In the genomic region with DNA sequence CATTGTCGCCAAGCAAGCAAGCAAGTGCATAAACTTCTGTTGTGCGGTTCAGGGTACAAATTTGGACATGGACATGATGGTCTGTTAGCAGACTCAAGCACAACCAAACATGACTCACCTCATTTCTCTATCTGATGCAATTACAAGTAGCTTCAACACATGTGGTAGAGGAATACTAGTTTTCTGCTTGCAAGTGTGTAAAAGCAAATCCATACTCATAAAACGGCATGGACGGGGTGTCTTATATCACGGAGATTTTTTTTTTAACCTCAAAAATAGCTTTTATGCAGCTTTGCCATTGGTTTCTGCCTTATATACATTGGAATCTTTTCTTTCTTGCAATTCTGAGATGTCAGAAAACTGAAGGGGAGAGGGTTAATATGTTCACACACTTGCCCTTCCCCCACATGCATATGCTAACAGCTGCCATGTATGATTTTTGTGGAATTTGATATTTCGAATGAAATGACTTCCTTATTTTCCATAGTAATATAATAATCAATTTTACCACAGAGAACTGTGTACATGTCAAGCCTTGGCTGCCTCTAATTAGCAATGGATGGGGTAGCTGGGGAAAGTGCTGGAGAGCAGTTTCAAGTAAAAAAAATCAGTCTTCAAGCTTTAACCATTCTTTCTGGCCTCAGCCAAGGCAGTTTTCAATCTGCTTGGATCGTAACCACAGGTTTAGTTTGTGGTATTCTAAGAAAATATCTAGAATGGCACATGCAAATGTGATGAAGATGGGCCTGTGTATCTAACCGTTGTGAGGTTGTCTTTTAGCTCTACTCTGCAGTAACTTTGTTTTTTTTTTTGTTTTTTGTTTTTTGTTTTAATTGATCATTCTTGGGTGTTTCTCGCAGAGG, we compare ENCODE assay signal across 9 cellular contexts.
DNase-seq lines count a peak whose midpoint lies in the region; ATAC-seq and TF ChIP-seq lines count a peak whose summit lies in the region.
"Had no signal": no experiment of that assay in that cellular context is flagged by ENCODE, and none has a peak within 500 bp of the region (broad histone marks: within the 10 kb centered on the region; RNA-seq: fewer than 3 reads in every experiment).

No MANE protein-coding gene starts in this region.

- no peaks in the 10 kb centered on the region for H3K27me3 ChIP-seq in psoas muscle (ENCODE audit: insufficient read depth in 3 of 3, low read length in 2 of 3)

- 78 to 87% (median 81%) methylated on average over 9 of the region's 9 CpGs for WGBS in psoas muscle, 3 donors

- no peaks in the 10 kb centered on the region for H3K36me3 ChIP-seq in psoas muscle (ENCODE audit: insufficient read depth in 1 of 2, low read depth in 1 of 2)

- no peak for TF ChIP-seq CTCF in epithelial cell of proximal tubule (conservative IDR thresholded peaks at IDR 0.05; ENCODE audit: low read depth, low read length)
- no peak for TF ChIP-seq CTCF in psoas muscle (IDR thresholded peaks at IDR 0.05)

- H3K27ac ChIP-seq in psoas muscle: peak overlapping the region; percentile 89

- H3K4me1 ChIP-seq in psoas muscle: peaks cover 37% of the 10 kb centered on the region

- intact Hi-C loops in psoas muscle (cut with DNase I): no loop called here
- intact Hi-C loops in posterior vena cava (cut with DNase I): no loop called here

- no peaks in the 10 kb centered on the region for H3K9me3 ChIP-seq in psoas muscle

- peak; percentile 68 for DNase-seq in NCI-H510A treated with DMSO at 0.1 percent for 48 hours (lab: John Stamatoyannopoulos, UW)
- DNase-seq in NCI-H510A (lab: John Stamatoyannopoulos, UW): no peak
- peak; percentile 33 for DNase-seq in NCI-H460 (ENCODE audit: extremely low read depth, low read depth)
- peak; percentile 52 for DNase-seq in epithelial cell of proximal tubule (ENCODE audit: low read depth)
- no peak for DNase-seq in psoas muscle
- no peak for DNase-seq in mesenteric fat pad (ENCODE audit: low spot score)
- DNase-seq in COLO829 (ENCODE audit: low spot score): no peak
- DNase-seq in posterior vena cava (ENCODE audit: low spot score): no peak
- DNase-seq: NCI-H2107 had no signal

- peak; percentile 45 to 83 (median 69) for ATAC-seq in psoas muscle

- H3K4me3 ChIP-seq in epithelial cell of proximal tubule (ENCODE audit: low read depth, low read length): no peak overlapping the region
- H3K4me3 ChIP-seq in psoas muscle: peak overlapping the region; percentile 60

Comparison
In these comparisons a context has a peak if more than half of its experiments do, and no peak if none do; other contexts are left out.
1. DNase-seq: peak in NCI-H510A treated with DMSO at 0.1 percent for 48 hours (single experiment), NCI-H460 (single experiment) and epithelial cell of proximal tubule (single experiment); none in NCI-H510A (single experiment), psoas muscle (0 of 2), mesenteric fat pad (single experiment), COLO829 (single experiment) and posterior vena cava (single experiment).